In genomic region chr3:16258177-16258576, GRCh38 we compare ENCODE assay signal across 20 cellular contexts. TPM values are rescaled to one million over a fixed set of nuclear protein-coding genes. Genes with fewer than 3 reads are reported as not detected.
DNase-seq lines count a peak whose midpoint lies in the region; ATAC-seq and TF ChIP-seq lines count a peak whose summit lies in the region.
"Had no signal": no experiment of that assay in that cellular context is flagged by ENCODE, and none has a peak within 500 bp of the region (broad histone marks: within the 10 kb centered on the region; RNA-seq: fewer than 3 reads in every experiment).

No MANE protein-coding gene starts in this region.

- H3K4me2 ChIP-seq in Karpas-422 (ENCODE audit: low read depth, low read length, poor library complexity, severe bottlenecking), result no peak overlapping the region
- H3K4me2 ChIP-seq: BLaER1, GM23338 had no signal

- H3K36me3 ChIP-seq in left ventricle myocardium inferior (peaks cover 22% of the 10 kb centered on the region), psoas muscle (ENCODE audit: insufficient read depth in 1 of 2, low read depth in 1 of 2) (peaks cover 9 to 37% of the 10 kb centered on the region in 2 donors), subcutaneous abdominal adipose tissue (ENCODE audit: control insufficient read depth in 5 of 5, insufficient read depth in 5 of 5, low read length in 5 of 5) (peaks cover 14 to 31% (median 23%) of the 10 kb centered on the region in 5 donors), Karpas-422 (ENCODE audit: insufficient read depth, low read length) (peaks cover 12% of the 10 kb centered on the region; the same call in 1 of the 2 replicates)

- intact Hi-C loops in left ventricle myocardium inferior (cut with micrococcal nuclease) (no loop called here), right cardiac atrium (cut with DNase I) (no loop called here), psoas muscle (cut with DNase I) (no loop called here)

- H3K9me3 ChIP-seq in left ventricle myocardium inferior (replicated peaks) (no peaks in the 10 kb centered on the region), right cardiac atrium (ENCODE audit: control insufficient read depth, low read length) (no peaks in the 10 kb centered on the region), psoas muscle (no peaks in the 10 kb centered on the region), subcutaneous abdominal adipose tissue (ENCODE audit: control insufficient read depth in 5 of 5, low read length in 5 of 5) (no peaks in the 10 kb centered on the region), Karpas-422 (ENCODE audit: low read length) (no peaks in the 10 kb centered on the region)
- H3K9me3 ChIP-seq: BLaER1 had no signal

- peaks cover 13% of the 10 kb centered on the region for H3K79me2 ChIP-seq in Karpas-422 (ENCODE audit: low read length)

- 71% methylated on average over 5 of the region's 5 CpGs for WGBS in right cardiac atrium
- 24 to 46% (median 37%) methylated on average over 5 of the region's 5 CpGs for WGBS in psoas muscle, 3 donors

- H3K9ac ChIP-seq in subcutaneous abdominal adipose tissue (ENCODE audit: low read length in 5 of 5), result no peak overlapping the region
- H3K9ac ChIP-seq in Karpas-422 (ENCODE audit: low read length), result no peak overlapping the region
- H3K9ac ChIP-seq: BLaER1 had no signal

- 0 out of 2 replicates have a peak, but pooled peaks cover 3% of the 10 kb centered on the region for H4K20me1 ChIP-seq in Karpas-422 (ENCODE audit: insufficient read depth, low read depth, low read length)
- H4K20me1 ChIP-seq: BLaER1 had no signal

- H3K4me1 ChIP-seq in left ventricle myocardium inferior (peaks cover 28% of the 10 kb centered on the region), right cardiac atrium (ENCODE audit: control insufficient read depth, insufficient read depth, low read length) (no peaks in the 10 kb centered on the region), psoas muscle (peaks cover 71% of the 10 kb centered on the region), subcutaneous abdominal adipose tissue (ENCODE audit: control insufficient read depth in 5 of 5, insufficient read depth in 5 of 5, low read length in 5 of 5) (peaks cover 5 to 15% (median 14%) of the 10 kb centered on the region in 5 donors), Karpas-422 (ENCODE audit: low read length) (peaks cover 9% of the 10 kb centered on the region)

- H3K9me2 ChIP-seq in Karpas-422 (replicated peaks; ENCODE audit: insufficient read depth, low read length), result no peaks in the 10 kb centered on the region

- DNase-seq in left ventricle myocardium inferior (no peak), right cardiac atrium (no peak), psoas muscle (no peak), Karpas-422 (no peak), LoVo (ENCODE audit: low spot score) (no peak)
- no peak for DNase-seq in activated T-cell treated with anti-CD3 and anti-CD28 coated beads, Interleukin-2, amount 50 U/mL, for 48 hours
- DNase-seq: CD4-positive, alpha-beta T cell; CD8-positive, alpha-beta memory T cell; DMS 273 treated with DMSO at 0.1 percent for 48 hours; DMS79; EL; GDM1; H9 had no signal

- H2AFZ ChIP-seq in Karpas-422 (ENCODE audit: low read length), result no peak overlapping the region
- H2AFZ ChIP-seq: GM23338 had no signal

- peak overlapping the region; percentile 7 for H3K27ac ChIP-seq in left ventricle myocardium inferior (replicated peaks)
- H3K27ac ChIP-seq in right cardiac atrium (ENCODE audit: low read length), result no peak overlapping the region
- peak overlapping the region; percentile 82 for H3K27ac ChIP-seq in psoas muscle
- peak overlapping the region; percentile 19 for H3K27ac ChIP-seq in subcutaneous abdominal adipose tissue (ENCODE audit: low read depth, low read length)
- H3K27ac ChIP-seq in Karpas-422 (ENCODE audit: low read length), result no peak overlapping the region
- H3K27ac ChIP-seq: 22Rv1, BLaER1, C4-2B had no signal

- H3K4me3 ChIP-seq in left ventricle myocardium inferior, result no peak overlapping the region
- H3K4me3 ChIP-seq in right cardiac atrium (ENCODE audit: low read length), result no peak overlapping the region
- H3K4me3 ChIP-seq in psoas muscle, result peak overlapping the region; percentile 35
- H3K4me3 ChIP-seq in subcutaneous abdominal adipose tissue (ENCODE audit: low read depth in 1 of 5, low read length in 5 of 5), result no peak overlapping the region
- no peak overlapping the region for H3K4me3 ChIP-seq in Karpas-422 (ENCODE audit: low read length)
- H3K4me3 ChIP-seq: BLaER1, GM12878, GM23338 had no signal

- ATAC-seq in right cardiac atrium (no peak), psoas muscle (peak; percentile 8 to 72 (median 65))
- ATAC-seq: GM12878, GM23338, HCT116 had no signal

- no peaks in the 10 kb centered on the region for H3K27me3 ChIP-seq in left ventricle myocardium inferior (ENCODE audit: low read depth)
- no peaks in the 10 kb centered on the region for H3K27me3 ChIP-seq in right cardiac atrium (ENCODE audit: control insufficient read depth, insufficient read depth)
- no peaks in the 10 kb centered on the region for H3K27me3 ChIP-seq in psoas muscle (ENCODE audit: insufficient read depth in 3 of 3, low read length in 2 of 3)
- H3K27me3 ChIP-seq in subcutaneous abdominal adipose tissue (ENCODE audit: control insufficient read depth in 5 of 5, insufficient read depth in 4 of 5, low read length in 5 of 5), result no peaks in the 10 kb centered on the region
- no peaks in the 10 kb centered on the region for H3K27me3 ChIP-seq in Karpas-422 (ENCODE audit: low read length)
- H3K27me3 ChIP-seq: BLaER1 had no signal

- no peak for TF ChIP-seq CTCF in left ventricle myocardium inferior (IDR thresholded peaks at IDR 0.05; ENCODE audit: borderline replicate concordance)
- TF ChIP-seq CTCF in psoas muscle (IDR thresholded peaks at IDR 0.05), result no peak

RNA-seq across cellular contexts. Expression of gene DPH3, which starts 6.6 kb away (rescaled TPM):
- total RNA-seq in left ventricle myocardium inferior, result 25.9 TPM
- 10 to 100 TPM; 19.0 to 24.2 (median 21.5) TPM for total RNA-seq in right cardiac atrium
- 14.7 TPM for polyA plus RNA-seq in right cardiac atrium
- total RNA-seq in psoas muscle, result 10 to 100 TPM; 23.5 to 53.3 (median 43.3) TPM
- polyA plus RNA-seq in psoas muscle, result 100 to 1,000 TPM in 1 of 3 donors, 10 to 100 TPM in 2; 33.4 to 108 (median 76.9) TPM
- 7.6 and 22.2 TPM in 2 replicates for total RNA-seq in Karpas-422 (2014; rRNA removed; shearing (Covaris generic); ENCODE audit: low replicate concordance)

RNA-seq across cellular contexts. Expression of gene OXNAD1, which starts 6.8 kb away (rescaled TPM):
- total RNA-seq in left ventricle myocardium inferior (20.2 TPM), right cardiac atrium (10 to 100 TPM; 13.9 to 14.7 (median 14.3) TPM), psoas muscle (10 to 100 TPM in 2 of 4 donors, 1 to 10 TPM in 2; 5.4 to 15.5 (median 9.0) TPM)
- polyA plus RNA-seq in right cardiac atrium (6.5 TPM), psoas muscle (10 to 100 TPM in 2 of 3 donors, 1 to 10 TPM in 1; 8.2 to 24.4 (median 11.9) TPM)
- 23.3 and 30.3 TPM in 2 replicates for total RNA-seq in Karpas-422 (2014; rRNA removed; shearing (Covaris generic); ENCODE audit: low replicate concordance)

Comparison
In these comparisons a context has a peak if more than half of its experiments do, and no peak if none do; other contexts are left out.
1. H3K27ac ChIP-seq: peak in left ventricle myocardium inferior (single experiment), psoas muscle (single experiment) and subcutaneous abdominal adipose tissue (single experiment); none in right cardiac atrium (single experiment) and Karpas-422 (single experiment).
2. ATAC-seq: peak in psoas muscle (4 of 4); none in right cardiac atrium (0 of 2).